In the genomic region with DNA sequence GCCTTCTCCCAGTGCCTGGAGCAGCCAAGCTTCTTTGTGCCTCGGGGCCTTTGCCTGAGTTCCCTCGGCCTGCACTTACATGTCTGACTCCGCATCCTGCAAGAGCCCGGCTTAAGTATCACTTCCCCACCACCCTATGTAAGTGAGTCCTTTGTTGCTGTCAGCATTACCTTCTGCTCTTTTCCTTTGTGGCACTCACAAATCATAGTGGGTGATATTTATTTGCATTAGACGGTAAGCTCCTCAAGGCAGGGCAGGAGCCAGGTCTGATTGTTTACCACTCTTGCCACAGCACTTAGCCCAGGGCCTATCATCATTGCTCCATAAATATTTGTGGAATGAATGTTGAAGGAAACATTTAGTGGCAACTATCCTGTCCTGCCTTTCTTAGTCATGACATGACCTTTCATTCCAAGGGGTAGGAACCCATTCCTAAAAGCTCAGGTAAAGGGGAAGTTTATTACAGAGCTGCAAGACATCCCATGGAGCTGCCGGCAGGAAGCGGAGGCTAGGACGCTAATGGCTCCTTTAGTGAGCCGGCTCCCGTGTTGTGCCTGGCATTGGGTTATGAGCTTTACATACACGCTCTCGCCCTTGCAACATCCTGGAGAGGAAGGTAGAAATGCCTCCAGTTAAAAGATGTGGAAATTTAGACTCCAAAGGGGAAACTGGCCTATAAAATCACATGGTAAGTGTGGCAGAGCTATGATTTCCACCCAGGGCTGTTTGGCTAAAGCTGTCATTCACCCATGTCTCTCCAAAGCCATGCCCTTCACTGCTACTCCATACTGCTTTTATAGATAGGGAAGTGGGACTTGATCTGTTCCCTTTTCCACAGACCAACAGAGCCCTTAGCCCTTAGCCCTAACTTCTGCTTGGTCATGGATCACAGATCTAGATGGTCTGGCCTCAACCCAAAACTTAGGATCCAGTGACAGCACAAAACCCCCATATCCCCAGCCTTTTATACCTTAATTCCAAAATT, we compare ENCODE assay signal across 10 cellular contexts. TPM values are rescaled to one million over a fixed set of nuclear protein-coding genes. Genes with fewer than 3 reads are reported as not detected.
DNase-seq lines count a peak whose midpoint lies in the region; ATAC-seq, FAIRE-seq and TF ChIP-seq lines count a peak whose summit lies in the region.
"Had no signal": no experiment of that assay in that cellular context is flagged by ENCODE, and none has a peak within 500 bp of the region (broad histone marks: within the 10 kb centered on the region; RNA-seq: fewer than 3 reads in every experiment).

No MANE protein-coding gene starts in this region.

- H3K9ac ChIP-seq in HUES48 (ENCODE audit: low read depth, low read length) (no peak overlapping the region), kidney (ENCODE audit: low read length in 2 of 2) (no peak overlapping the region)

- ATAC-seq in GM19452 (IDR thresholded peaks at IDR 0.05; ENCODE audit: unreplicated experiment) (peak; percentile 31), omental fat pad (ENCODE audit: low FRiP score) (no peak)
- no peak for ATAC-seq in activated T-cell treated with anti-CD3 and anti-CD28 coated beads, Interleukin-2, amount 50 U/mL, for 4 hours

- peak overlapping the region; percentile 25 for H3K27ac ChIP-seq in HUES48 (ENCODE audit: low read depth, low read length)
- no peak overlapping the region for H3K27ac ChIP-seq in kidney (ENCODE audit: low read depth in 2 of 2, low read length in 2 of 2)

- no peak for FAIRE-seq in kidney (lab: Jason Lieb, UNC)

- DNase-seq in AML-193 (lab: John Stamatoyannopoulos, UW) (peak; percentile 18), fibroblast of pulmonary artery (ENCODE audit: low read depth) (peak; percentile 13), kidney (no peak), omental fat pad (ENCODE audit: low spot score) (no peak)
- no peak for DNase-seq in activated T-cell treated with anti-CD3 and anti-CD28 coated beads, Interleukin-2, amount 50 U/mL, for 4 hours
- no peak for DNase-seq in activated CD4-positive, alpha-beta T cell treated with anti-CD3 and anti-CD28 coated beads, Interleukin-2, amount 10 ng/mL, durations not matched to agents 7 days and 5 days
- DNase-seq: Calu3 had no signal

- H3K9me3 ChIP-seq in HUES48 (ENCODE audit: control insufficient read depth, insufficient read depth, low read length) (no peaks in the 10 kb centered on the region), kidney (ENCODE audit: control insufficient read depth in 1 of 2, low read length in 2 of 2) (no peaks in the 10 kb centered on the region)

- POLR2A ChIA-PET in activated CD4-positive, alpha-beta T cell treated with anti-CD3 and anti-CD28 coated beads, Interleukin-2, amount 10 ng/mL, durations not matched to agents 7 days and 5 days (lab: Charles Lee), result no interaction called here

- H3K36me3 ChIP-seq in HUES48 (ENCODE audit: control insufficient read depth, insufficient read depth, low read length) (peaks cover 2% of the 10 kb centered on the region), kidney (ENCODE audit: control insufficient read depth in 1 of 2, insufficient read depth in 2 of 2, low read length in 2 of 2) (no peaks in the 10 kb centered on the region)

- H3K9me3 Mint-ChIP-seq in activated T-cell treated with anti-CD3 and anti-CD28 coated beads, Interleukin-2, amount 50 U/mL, for 4 hours, result no peaks in the 10 kb centered on the region
- H3K9me3 Mint-ChIP-seq in activated CD4-positive, alpha-beta T cell treated with anti-CD3 and anti-CD28 coated beads, Interleukin-2, amount 10 ng/mL, durations not matched to agents 7 days and 5 days, result no peaks in the 10 kb centered on the region

- no peak overlapping the region for H3K4me3 ChIP-seq in HUES48 (ENCODE audit: low read depth, low read length)
- no peak overlapping the region for H3K4me3 ChIP-seq in fibroblast of pulmonary artery (replicated peaks; ENCODE audit: low read depth, low read length)
- H3K4me3 ChIP-seq in kidney (ENCODE audit: low read length in 2 of 2), result no peak overlapping the region

- no peak overlapping the region for H3K27ac Mint-ChIP-seq in activated CD4-positive, alpha-beta T cell treated with anti-CD3 and anti-CD28 coated beads, Interleukin-2, amount 10 ng/mL, durations not matched to agents 7 days and 5 days

- no peaks in the 10 kb centered on the region for H3K27me3 Mint-ChIP-seq in activated T-cell treated with anti-CD3 and anti-CD28 coated beads, Interleukin-2, amount 50 U/mL, for 4 hours (ENCODE audit: low read depth)
- no peaks in the 10 kb centered on the region for H3K27me3 Mint-ChIP-seq in activated CD4-positive, alpha-beta T cell treated with anti-CD3 and anti-CD28 coated beads, Interleukin-2, amount 10 ng/mL, durations not matched to agents 7 days and 5 days

- H3K36me3 Mint-ChIP-seq in activated T-cell treated with anti-CD3 and anti-CD28 coated beads, Interleukin-2, amount 50 U/mL, for 4 hours (ENCODE audit: insufficient read depth), result peaks cover 18% of the 10 kb centered on the region
- no peaks in the 10 kb centered on the region for H3K36me3 Mint-ChIP-seq in activated CD4-positive, alpha-beta T cell treated with anti-CD3 and anti-CD28 coated beads, Interleukin-2, amount 10 ng/mL, durations not matched to agents 7 days and 5 days (ENCODE audit: low read depth)

- no peaks in the 10 kb centered on the region for H3K27me3 ChIP-seq in HUES48 (ENCODE audit: control insufficient read depth, insufficient read depth, low read length)

- H3K4me1 ChIP-seq in HUES48 (ENCODE audit: control insufficient read depth, insufficient read depth, low read length) (peaks cover 10% of the 10 kb centered on the region; the same call in 1 of the 2 replicates), kidney (ENCODE audit: control insufficient read depth in 1 of 2, insufficient read depth in 1 of 2, low read depth in 1 of 2, low read length in 2 of 2) (peaks cover 9 to 14% of the 10 kb centered on the region in 2 donors)

- CTCF ChIA-PET in activated CD4-positive, alpha-beta T cell treated with anti-CD3 and anti-CD28 coated beads, Interleukin-2, amount 10 ng/mL, durations not matched to agents 7 days and 5 days (lab: Charles Lee), result interaction anchor here (0.6 to 1.0 kb wide), 2 partner anchors 20 to 147 kb away, joined by 3 to 5 read pairs; no protein-coding TSS in a partner anchor

- intact Hi-C loops in kidney (cut with DNase I), result no loop called here

- H3K4me1 Mint-ChIP-seq in activated T-cell treated with anti-CD3 and anti-CD28 coated beads, Interleukin-2, amount 50 U/mL, for 4 hours (ENCODE audit: low read depth), result peaks cover 36% of the 10 kb centered on the region
- H3K4me1 Mint-ChIP-seq in activated CD4-positive, alpha-beta T cell treated with anti-CD3 and anti-CD28 coated beads, Interleukin-2, amount 10 ng/mL, durations not matched to agents 7 days and 5 days, result peaks cover 15% of the 10 kb centered on the region

- no peak overlapping the region for H3K4me3 Mint-ChIP-seq in activated T-cell treated with anti-CD3 and anti-CD28 coated beads, Interleukin-2, amount 50 U/mL, for 4 hours
- H3K4me3 Mint-ChIP-seq in activated CD4-positive, alpha-beta T cell treated with anti-CD3 and anti-CD28 coated beads, Interleukin-2, amount 10 ng/mL, durations not matched to agents 7 days and 5 days, result no peak overlapping the region

- TF ChIP-seq CTCF in fibroblast of pulmonary artery (IDR thresholded peaks at IDR 0.05; ENCODE audit: low read length, missing control alignments) (no peak), kidney (IDR thresholded peaks at IDR 0.05; ENCODE audit: borderline replicate concordance, extremely low read depth, insufficient read depth) (no peak), omental fat pad (IDR thresholded peaks at IDR 0.05) (no peak)

RNA-seq across cellular contexts. Expression of gene GM2A, which starts 5.0 kb away (rescaled TPM):
- 1 to 10 TPM; 8.1 to 9.9 (median 9.0) TPM for total RNA-seq in activated T-cell treated with anti-CD3 and anti-CD28 coated beads, Interleukin-2, amount 50 U/mL, for 4 hours
- total RNA-seq in kidney (29.8 TPM), omental fat pad (10 to 100 TPM; 26.6 to 62.6 (median 27.9) TPM)
- polyA plus RNA-seq in kidney (ENCODE audit: insufficient read depth, low read depth, low replicate concordance), result 13.7 TPM
- total RNA-seq in activated CD4-positive, alpha-beta T cell treated with anti-CD3 and anti-CD28 coated beads, Interleukin-2, amount 10 ng/mL, durations not matched to agents 7 days and 5 days, result 10 to 100 TPM; 15.9 to 19.5 TPM

RNA-seq across cellular contexts. Expression of gene CCDC69, which starts 34.1 kb away (rescaled TPM):
- total RNA-seq in activated T-cell treated with anti-CD3 and anti-CD28 coated beads, Interleukin-2, amount 50 U/mL, for 4 hours, result 10 to 100 TPM; 20.0 to 23.0 (median 21.2) TPM
- total RNA-seq in kidney, result 22.8 TPM
- 11.1 TPM for polyA plus RNA-seq in kidney (ENCODE audit: insufficient read depth, low read depth, low replicate concordance)
- total RNA-seq in omental fat pad, result 100 to 1,000 TPM; 118 to 287 (median 228) TPM
- total RNA-seq in activated CD4-positive, alpha-beta T cell treated with anti-CD3 and anti-CD28 coated beads, Interleukin-2, amount 10 ng/mL, durations not matched to agents 7 days and 5 days, result 10 to 100 TPM; 79.4 to 84.1 TPM

RNA-seq across cellular contexts. Expression of gene SLC36A3, which starts 45.5 kb away (rescaled TPM):
- total RNA-seq in activated T-cell treated with anti-CD3 and anti-CD28 coated beads, Interleukin-2, amount 50 U/mL, for 4 hours, result not detected
- not detected for total RNA-seq in kidney
- not detected for polyA plus RNA-seq in kidney (ENCODE audit: insufficient read depth, low read depth, low replicate concordance)
- total RNA-seq in omental fat pad, result not detected
- total RNA-seq in activated CD4-positive, alpha-beta T cell treated with anti-CD3 and anti-CD28 coated beads, Interleukin-2, amount 10 ng/mL, durations not matched to agents 7 days and 5 days, result not detected
- total RNA-seq: Calu3, epithelial cell of proximal tubule had no signal

Comparison
In these comparisons a context has a peak if more than half of its experiments do, and no peak if none do; other contexts are left out.
1. DNase-seq: peak in AML-193 (2 of 2) and fibroblast of pulmonary artery (single experiment); none in activated T-cell treated with anti-CD3 and anti-CD28 coated beads, Interleukin-2, amount 50 U/mL, for 4 hours (single experiment), kidney (single experiment), omental fat pad (single experiment) and activated CD4-positive, alpha-beta T cell treated with anti-CD3 and anti-CD28 coated beads, Interleukin-2, amount 10 ng/mL, durations not matched to agents 7 days and 5 days (single experiment).